ENCODE assay signal across 3 cellular contexts in the genomic region with DNA sequence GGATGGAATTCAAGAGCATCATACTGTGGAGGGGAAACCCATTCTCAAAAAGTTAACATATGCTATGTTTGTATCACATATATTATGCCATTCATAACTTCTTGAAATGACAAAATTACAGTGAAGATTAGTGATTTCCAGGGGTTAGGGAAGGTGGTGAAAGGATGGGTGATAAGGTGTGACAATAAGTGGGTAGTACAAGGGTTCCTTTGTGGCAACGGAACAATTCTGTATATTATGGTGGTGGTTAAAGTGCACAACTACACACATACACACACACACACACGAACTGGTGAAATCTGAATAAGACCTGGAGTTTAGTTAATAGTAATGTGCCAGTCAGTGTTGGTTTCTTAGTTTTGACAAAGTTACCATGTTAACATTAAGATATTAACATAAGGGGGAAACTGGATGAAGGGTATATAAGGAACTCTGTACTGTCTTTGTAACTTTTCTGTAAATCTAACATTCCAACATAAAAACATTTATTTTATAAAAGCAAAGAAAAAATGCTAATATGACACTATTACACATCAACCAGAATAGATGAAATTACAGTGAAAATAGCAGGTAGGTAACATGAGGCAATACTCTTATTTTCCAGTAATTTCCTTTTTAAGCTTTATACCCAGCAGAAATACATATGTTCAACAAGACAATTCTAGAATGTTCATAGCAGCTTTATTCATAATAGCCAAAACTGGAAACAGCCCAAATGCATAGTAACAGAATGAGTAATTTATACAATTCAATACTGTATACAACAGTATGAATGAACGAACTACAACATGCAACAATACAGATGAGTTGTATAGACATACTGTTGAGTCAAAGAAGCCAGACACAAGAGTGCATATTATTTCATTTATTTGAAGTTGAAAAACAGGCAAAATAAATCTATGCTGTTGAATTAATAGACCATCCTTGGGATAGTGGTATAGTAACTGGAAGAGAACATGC.
TF ChIP-seq lines count a peak whose summit lies in the region.

No MANE protein-coding gene starts in this region.

TF ChIP-seq in HepG2, 621 proteins besides CTCF, POLR2A, EP300 and RAD21 (continues in another document):
- TF ChIP-seq CCDC6 (CRISPR knock-in tag; IDR thresholded peaks at IDR 0.05) (no peak), MAFK (conservative IDR thresholded peaks at IDR 0.05 in 1 of 2, IDR thresholded peaks at IDR 0.05 in 1 of 2; ENCODE audit: low read length in 2 of 2) (peak in 1 of 2 experiments; percentile 43; a peak in 2 of 4 replicates), ZNF766 (CRISPR knock-in tag; IDR thresholded peaks at IDR 0.05; ENCODE audit: borderline replicate concordance) (no peak), ZNF318 (CRISPR knock-in tag; IDR thresholded peaks at IDR 0.05) (no peak), POLR2G (IDR thresholded peaks at IDR 0.05; ENCODE audit: low read depth, low read length) (peak; percentile 56; the same call in 1 of the 2 replicates), ZNF292 (CRISPR knock-in tag; IDR thresholded peaks at IDR 0.05; ENCODE audit: borderline replicate concordance, low read depth) (no peak), PHF5A (CRISPR knock-in tag; IDR thresholded peaks at IDR 0.05; ENCODE audit: low read depth, unreplicated experiment) (no peak)

TF ChIP-seq in SK-N-SH, 30 proteins besides CTCF, POLR2A, EP300 and RAD21:
- TF ChIP-seq MAX (IDR thresholded peaks at IDR 0.05; ENCODE audit: low read depth) (no peak), POLR2AphosphoS5 (IDR thresholded peaks at IDR 0.05; ENCODE audit: low read depth, low read length) (0 out of 2 replicates have a peak, but pooled peaks have one; percentile 2)

TF ChIP-seq in endothelial cell of umbilical vein, 7 proteins besides CTCF, POLR2A, EP300 and RAD21:
- TF ChIP-seq POLR2AphosphoS5 (IDR thresholded peaks at IDR 0.05; ENCODE audit: insufficient read depth, low read depth, low read length) (no peak), GATA2 (IDR thresholded peaks at IDR 0.05; ENCODE audit: insufficient read depth, insufficient read length, low read depth, low read length) (no peak), MYC (IDR thresholded peaks at IDR 0.05; ENCODE audit: low read depth, low read length) (no peak), JUN (IDR thresholded peaks at IDR 0.05; ENCODE audit: borderline replicate concordance, insufficient read depth, insufficient read length, low read depth) (no peak), MAX (IDR thresholded peaks at IDR 0.05; ENCODE audit: insufficient read depth, insufficient read length) (no peak), EZH2 (IDR thresholded peaks at IDR 0.05; ENCODE audit: borderline replicate concordance, low read depth, low read length, severe bottlenecking) (no peak)
TF ChIP-seq in endothelial cell of umbilical vein: peak in this region for 0.
